ENCODE assay signal across 8 cellular contexts in genomic region chr10:73873843-73874215, GRCh38. TPM values are rescaled to one million over a fixed set of nuclear protein-coding genes. Genes with fewer than 3 reads are reported as not detected.
A peak's percentile ranks its signal among the peaks of the same experiment; 100 is the strongest.
DNase-seq lines count a peak whose midpoint lies in the region; ATAC-seq, FAIRE-seq and TF ChIP-seq lines count a peak whose summit lies in the region.

No MANE protein-coding gene starts in this region.

- H3K27me3 Mint-ChIP-seq in activated CD8-positive, alpha-beta T cell treated with anti-CD3 and anti-CD28 coated beads, Interleukin-2, amount 10 ng/mL, durations not matched to agents 7 days and 5 days (ENCODE audit: low read depth) = no peaks in the 10 kb centered on the region

- H3K4me1 ChIP-seq in iPS-20b (ENCODE audit: insufficient read depth, low read length) (peaks cover 6% of the 10 kb centered on the region; the same call in 1 of the 2 replicates), tibial artery (peaks cover 0 to 77% (median 60%) of the 10 kb centered on the region in 4 donors)

- H3K27ac Mint-ChIP-seq in activated CD8-positive, alpha-beta T cell treated with anti-CD3 and anti-CD28 coated beads, Interleukin-2, amount 10 ng/mL, durations not matched to agents 7 days and 5 days = no peak overlapping the region

- TF ChIP-seq CTCF in BJ (IDR thresholded peaks at IDR 0.05; ENCODE audit: insufficient read depth, low read depth, low read length) (no peak), tibial artery (IDR thresholded peaks at IDR 0.05) (no peak)

- CTCF ChIA-PET in BJ (lab: Yijun Ruan, JAX) = interaction anchor here (0.8 to 12.5 kb wide), 5 partner anchors 10 to 67 kb away, joined by 3 to 337 read pairs (median 6); no protein-coding TSS in a partner anchor
- CTCF ChIA-PET in activated CD8-positive, alpha-beta T cell treated with anti-CD3 and anti-CD28 coated beads, Interleukin-2, amount 10 ng/mL, durations not matched to agents 7 days and 5 days (lab: Charles Lee) = interaction anchor here (1.8 to 8.2 kb wide), 3 partner anchors 12 to 25 kb away, joined by 10 to 431 read pairs (median 228); no protein-coding TSS in a partner anchor

- POLR2A ChIA-PET in BJ (lab: Charles Lee) = no interaction called here
- POLR2A ChIA-PET in activated CD8-positive, alpha-beta T cell treated with anti-CD3 and anti-CD28 coated beads, Interleukin-2, amount 10 ng/mL, durations not matched to agents 7 days and 5 days (lab: Charles Lee) = interaction anchor here (0.6 to 2.4 kb wide), 3 partner anchors 8 to 24 kb away, joined by 3 to 14 read pairs (median 8); no protein-coding TSS in a partner anchor

- H3K4me1 Mint-ChIP-seq in activated CD8-positive, alpha-beta T cell treated with anti-CD3 and anti-CD28 coated beads, Interleukin-2, amount 10 ng/mL, durations not matched to agents 7 days and 5 days (ENCODE audit: low read depth) = peaks cover 68% of the 10 kb centered on the region

- no peaks in the 10 kb centered on the region for H3K9me3 Mint-ChIP-seq in activated CD8-positive, alpha-beta T cell treated with anti-CD3 and anti-CD28 coated beads, Interleukin-2, amount 10 ng/mL, durations not matched to agents 7 days and 5 days (ENCODE audit: insufficient read depth)

- H3K4me3 Mint-ChIP-seq in activated CD8-positive, alpha-beta T cell treated with anti-CD3 and anti-CD28 coated beads, Interleukin-2, amount 10 ng/mL, durations not matched to agents 7 days and 5 days = peak overlapping the region; percentile 76

- H3K27me3 ChIP-seq in BJ (ENCODE audit: control insufficient read depth, insufficient read depth, low read length) = no peaks in the 10 kb centered on the region
- H3K27me3 ChIP-seq in iPS-20b (ENCODE audit: insufficient read depth, low read length) = peaks cover 5% of the 10 kb centered on the region; the same call in 1 of the 2 replicates
- H3K27me3 ChIP-seq in tibial artery = no peaks in the 10 kb centered on the region

- H3K36me3 ChIP-seq in BJ (ENCODE audit: control insufficient read depth, insufficient read depth, low read length) (peaks cover 5% of the 10 kb centered on the region; the same call in 1 of the 2 replicates), iPS-20b (ENCODE audit: insufficient read depth, low read depth, low read length) (peaks cover 40% of the 10 kb centered on the region), tibial artery (peaks cover 10 to 32% (median 15%) of the 10 kb centered on the region in 3 donors)

- no peaks in the 10 kb centered on the region for H3K9me3 ChIP-seq in iPS-20b (ENCODE audit: insufficient read depth, low read depth, low read length)
- no peaks in the 10 kb centered on the region for H3K9me3 ChIP-seq in tibial artery

- peak overlapping the region; percentile 89 for H3K4me3 ChIP-seq in BJ (ENCODE audit: low read depth, low read length)
- peak overlapping the region; percentile 67; the same call in 1 of the 2 replicates for H3K4me3 ChIP-seq in iPS-20b (ENCODE audit: low read length)
- peak overlapping the region; percentile 81 to 93 for H3K4me3 ChIP-seq in tibial artery

- DNase-seq in BJ (ENCODE audit: low read depth) (no peak), tibial artery (no peak), putamen (ENCODE audit: low spot score) (no peak), RCC 7860 (ENCODE audit: low spot score) (no peak), mesenteric fat pad (ENCODE audit: low spot score) (no peak)
- DNase-seq in activated CD8-positive, alpha-beta T cell treated with anti-CD3 and anti-CD28 coated beads, Interleukin-2, amount 10 ng/mL, durations not matched to agents 7 days and 5 days = no peak

- no peak overlapping the region for H3K9ac ChIP-seq in iPS-20b (ENCODE audit: low read depth, low read length)

- peak; percentile 8 for ATAC-seq in GM21515 (IDR thresholded peaks at IDR 0.05; ENCODE audit: unreplicated experiment)
- ATAC-seq in activated CD8-positive, alpha-beta T cell treated with anti-CD3 and anti-CD28 coated beads, Interleukin-2, amount 10 ng/mL, durations not matched to agents 7 days and 5 days = peak; percentile 6

- H3K27ac ChIP-seq in iPS-20b (ENCODE audit: low read length) (no peak overlapping the region), tibial artery (peak overlapping the region; percentile 86 to 88)

- H3K36me3 Mint-ChIP-seq in activated CD8-positive, alpha-beta T cell treated with anti-CD3 and anti-CD28 coated beads, Interleukin-2, amount 10 ng/mL, durations not matched to agents 7 days and 5 days (ENCODE audit: low read depth) = peaks cover 35% of the 10 kb centered on the region

- no peak for FAIRE-seq in RCC 7860 (lab: Jason Lieb, UNC)

- intact Hi-C loops in tibial artery (cut with DNase I; ENCODE audit: low total_unique reads) = loop anchor here (2.0 to 10.0 kb wide), 2 partner anchors 23 to 89 kb away; partner anchors contain the start of genes CHCHD1 and ZSWIM8

RNA-seq across cellular contexts. Expression of gene CAMK2G, which starts 0.5 kb away (rescaled TPM):
- polyA plus RNA-seq in BJ (2011; rRNA removed) = 32.5 and 43.8 TPM in 2 replicates
- 25.5 and 27.1 TPM in 2 replicates for polyA minus RNA-seq in BJ (2011; rRNA and poly(A)+ RNA removed)
- total RNA-seq in activated CD8-positive, alpha-beta T cell treated with anti-CD3 and anti-CD28 coated beads, Interleukin-2, amount 10 ng/mL, durations not matched to agents 7 days and 5 days = 10 to 100 TPM; 43.2 to 48.4 TPM
- total RNA-seq in mesenteric fat pad = 24.2 TPM

RNA-seq across cellular contexts. Expression of gene PLAU, which starts 37.1 kb away (rescaled TPM):
- polyA plus RNA-seq in BJ (2011; rRNA removed) = 25.2 and 37.2 TPM in 2 replicates
- 13.8 TPM in 2 replicates for polyA minus RNA-seq in BJ (2011; rRNA and poly(A)+ RNA removed)
- total RNA-seq in activated CD8-positive, alpha-beta T cell treated with anti-CD3 and anti-CD28 coated beads, Interleukin-2, amount 10 ng/mL, durations not matched to agents 7 days and 5 days = 1 to 10 TPM; 1.1 to 1.6 TPM
- 64.7 TPM for total RNA-seq in mesenteric fat pad

Comparison
In these comparisons a context has a peak if more than half of its experiments do, and no peak if none do; other contexts are left out.
1. RNA of gene PLAU, which starts 37.1 kb away (total RNA-seq): 64.7 TPM in mesenteric fat pad (single experiment); 1.1 to 1.6 TPM in activated CD8-positive, alpha-beta T cell treated with anti-CD3 and anti-CD28 coated beads, Interleukin-2, amount 10 ng/mL, durations not matched to agents 7 days and 5 days; every median in the first group is over 10 times any median in the second.
2. Peak in every context shown above with its lines, with median percentiles within 50 percentile points of each other: H3K4me3 ChIP-seq.